8 cellular contexts compared by ENCODE assay signal in genomic region chr2:226799211-226799975, GRCh38. TPM values are rescaled to one million over a fixed set of nuclear protein-coding genes. Genes with fewer than 3 reads are reported as not detected.
DNase-seq lines count a peak whose midpoint lies in the region; ATAC-seq, FAIRE-seq and TF ChIP-seq lines count a peak whose summit lies in the region.

IRS1 (minus strand) TSS chr2:226799820; CDS start chr2:226798738, 1,082 bp downstream.

- H3K27ac Mint-ChIP-seq in H9: peak within 1 kb of the TSS in 2 of 3 experiments; percentile 85 to 89; a peak in 3 of 7 replicates
- peak within 1 kb of the TSS; percentile 73 for H3K27ac Mint-ChIP-seq in T-helper 1 cell treated with Interleukin-12 subunit alpha and Interleukin-12 subunit beta and Interleukin-4 antibody, amounts not matched to agents 30 μg/mL and 1 μg/mL, for 36 hours

- BruUV-seq in K562 (replicated peaks; lab: Mats Ljungman, UMichigan): no TSS peak

- no peak within 1 kb of the TSS for H3K56ac ChIP-seq in H9 (ENCODE audit: insufficient read length, low read depth, low read length)

- FAIRE-seq in K562 (lab: Jason Lieb, UNC): no peak

- H3K4me3 ChIP-seq in GM12864 (ENCODE audit: low read depth, low read length): peak within 1 kb of the TSS; percentile 80
- peak within 1 kb of the TSS; percentile 43 for H3K4me3 ChIP-seq in K562
- H3K4me3 ChIP-seq in iPS-11a (ENCODE audit: low read depth, low read length): peak within 1 kb of the TSS; percentile 49
- peak within 1 kb of the TSS; percentile 61 to 91 (median 78) for H3K4me3 ChIP-seq in sigmoid colon

- H3K14ac ChIP-seq in H9 (ENCODE audit: insufficient read depth, low read length): peak within 1 kb of the TSS; percentile 53

- H2BK15ac ChIP-seq in H9 (ENCODE audit: low read depth, low read length): no peak within 1 kb of the TSS

- no peak within 1 kb of the TSS for H4K8ac ChIP-seq in H9 (replicated peaks; ENCODE audit: insufficient read length, low read depth, low read length)

- TF ChIP-seq EP300 in K562 (IDR thresholded peaks at IDR 0.05; ENCODE audit: low read length): no peak
- no peak for TF ChIP-seq EP300 in sigmoid colon (IDR thresholded peaks at IDR 0.05)

- intact Hi-C loops in K562 (cut with micrococcal nuclease): no loop called here
- intact Hi-C loops in sigmoid colon (cut with DNase I): loop anchor here (2.0 to 10.0 kb wide), 5 partner anchors 169 to 615 kb away; no protein-coding TSS in a partner anchor

- TF ChIP-seq POLR2A in K562 (conservative IDR thresholded peaks at IDR 0.05) (no peak), sigmoid colon (IDR thresholded peaks at IDR 0.05) (peak in 1 of 2 donors; percentile 18)

- H3K9ac ChIP-seq in H9 (ENCODE audit: extremely low read depth, insufficient read length, low read length) (peak within 1 kb of the TSS; percentile 50), K562 (ENCODE audit: insufficient read depth in 1 of 2, low read depth in 2 of 2, low read length in 2 of 2) (peak within 1 kb of the TSS in 1 of 2 experiments; percentile 85; a peak in 2 of 4 replicates)

- no peak within 1 kb of the TSS for H3K4ac ChIP-seq in H9 (ENCODE audit: low read depth, low read length)

- H3K4me1 Mint-ChIP-seq in H9: peaks cover 27 to 43% of the 10 kb centered on the region in 2 experiments
- peaks cover 29% of the 10 kb centered on the region for H3K4me1 Mint-ChIP-seq in T-helper 1 cell treated with Interleukin-12 subunit alpha and Interleukin-12 subunit beta and Interleukin-4 antibody, amounts not matched to agents 30 μg/mL and 1 μg/mL, for 36 hours (ENCODE audit: low read depth)

- H2AFZ ChIP-seq in H9 (ENCODE audit: low read length) (peak within 1 kb of the TSS; percentile 46), K562 (ENCODE audit: low read depth, low read length) (peak within 1 kb of the TSS; percentile 68)

- no peak for TF ChIP-seq RAD21 in K562 (CRISPR knock-in tag; conservative IDR thresholded peaks at IDR 0.05 in 1 of 2, IDR thresholded peaks at IDR 0.05 in 1 of 2)

- H3K4me2 ChIP-seq in H9 (ENCODE audit: insufficient read depth, insufficient read length, low read length) (peak within 1 kb of the TSS; percentile 94), K562 (ENCODE audit: insufficient read depth, low read length) (peak within 1 kb of the TSS; percentile 46)

- no CpG with 5 or more reads among the region's 82 CpGs for WGBS in H9 (ENCODE audit: extremely low coverage, insufficient read length, low lambda C conversion rate)
- WGBS in K562 (ENCODE audit: insufficient coverage, low coverage, missing lambda C conversion rate): 0% methylated on average over 5 of the region's 82 CpGs
- 0% methylated on average over 82 of the region's 82 CpGs for WGBS in sigmoid colon, 2 donors

- H3K27ac ChIP-seq in H9 (ENCODE audit: insufficient read length, low read depth, low read length) (no peak within 1 kb of the TSS), K562 (ENCODE audit: extremely low read depth, low read depth, low read length) (no peak within 1 kb of the TSS), sigmoid colon (peak within 1 kb of the TSS; percentile 89 to 97 (median 96))

- peak within 1 kb of the TSS; percentile 56 for H3K18ac ChIP-seq in H9 (ENCODE audit: insufficient read length, low read depth, low read length)

- in situ Hi-C loops in K562 (cut with MboI): no loop called here

- H3K36me3 Mint-ChIP-seq in H9 (ENCODE audit: insufficient read depth in 1 of 3, low read depth in 3 of 3): peaks cover 20 to 31% (median 29%) of the 10 kb centered on the region in 3 experiments
- H3K36me3 Mint-ChIP-seq in T-helper 1 cell treated with Interleukin-12 subunit alpha and Interleukin-12 subunit beta and Interleukin-4 antibody, amounts not matched to agents 30 μg/mL and 1 μg/mL, for 36 hours (ENCODE audit: low read depth): peaks cover 2% of the 10 kb centered on the region

- no peak within 1 kb of the TSS for H4K5ac ChIP-seq in H9 (ENCODE audit: insufficient read length, low read depth, low read length)

- DNase-seq in GM12864 (ENCODE audit: low read depth): no peak
- peak; percentile 78 for DNase-seq in H9
- peak; percentile 76 for DNase-seq in M059J (ENCODE audit: low read depth)
- peak; percentile 64 to 76 (median 70) for DNase-seq in K562 (ENCODE audit: extremely low read depth in 1 of 4, low spot score in 3 of 4)
- peak; percentile 91 for DNase-seq in sigmoid colon
- DNase-seq in NCI-H187 (lab: John Stamatoyannopoulos, UW): no peak

- H2BK5ac ChIP-seq in H9 (ENCODE audit: insufficient read length, low read length): no peak within 1 kb of the TSS

- H4K91ac ChIP-seq in H9 (ENCODE audit: insufficient read length, low read depth, low read length): no peak within 1 kb of the TSS

- no peak within 1 kb of the TSS for H2BK120ac ChIP-seq in H9 (ENCODE audit: low read depth, low read length, poor library complexity, severe bottlenecking)

- POLR2A ChIA-PET in K562 (lab: Yijun Ruan, JAX): no interaction called here

- H3K36me3 ChIP-seq in K562 (ENCODE audit: control insufficient read depth, insufficient read depth, low read length): no peaks in the 10 kb centered on the region
- H3K36me3 ChIP-seq in sigmoid colon: no peaks in the 10 kb centered on the region

- peaks cover 1% of the 10 kb centered on the region; the same call in 1 of the 2 replicates for H3K27me3 Mint-ChIP-seq in H9 (ENCODE audit: low read depth)
- H3K27me3 Mint-ChIP-seq in T-helper 1 cell treated with Interleukin-12 subunit alpha and Interleukin-12 subunit beta and Interleukin-4 antibody, amounts not matched to agents 30 μg/mL and 1 μg/mL, for 36 hours (ENCODE audit: low read depth): peaks cover 13% of the 10 kb centered on the region

- H3K9me1 ChIP-seq in K562 (ENCODE audit: control insufficient read depth, insufficient read depth, low read length): no peaks in the 10 kb centered on the region

- H3K23me2 ChIP-seq in H9 (ENCODE audit: insufficient read length, low read depth, low read length, poor library complexity, severe bottlenecking): peaks cover 22% of the 10 kb centered on the region

- H3K27me3 ChIP-seq in H9 (ENCODE audit: insufficient read depth, low read length) (no peaks in the 10 kb centered on the region), K562 (ENCODE audit: control insufficient read depth in 2 of 2, insufficient read depth in 2 of 2, low read length in 2 of 2) (peaks cover 0 to 5% of the 10 kb centered on the region in 2 experiments; a peak in 1 of 5 replicates), sigmoid colon (no peaks in the 10 kb centered on the region)

- H3K23ac ChIP-seq in H9 (ENCODE audit: insufficient read length, low read depth, low read length): no peak within 1 kb of the TSS

- H3K4me3 Mint-ChIP-seq in H9: peak within 1 kb of the TSS; percentile 84 to 91
- H3K4me3 Mint-ChIP-seq in T-helper 1 cell treated with Interleukin-12 subunit alpha and Interleukin-12 subunit beta and Interleukin-4 antibody, amounts not matched to agents 30 μg/mL and 1 μg/mL, for 36 hours: peak within 1 kb of the TSS; percentile 81

- peaks cover 5% of the 10 kb centered on the region for H3K79me1 ChIP-seq in H9 (ENCODE audit: insufficient read depth, low read depth, low read length, poor library complexity, severe bottlenecking)

- H3K4me1 ChIP-seq in H9 (ENCODE audit: insufficient read depth, low read length) (peaks cover 2% of the 10 kb centered on the region; the same call in 1 of the 2 replicates), K562 (replicated peaks in 1 of 2; ENCODE audit: control insufficient read depth in 2 of 2, insufficient read depth in 2 of 2, low read length in 2 of 2) (peaks cover 0 to 28% of the 10 kb centered on the region in 2 experiments; a peak in 2 of 5 replicates), sigmoid colon (peaks cover 0 to 58% (median 40%) of the 10 kb centered on the region in 4 donors)

- peak; percentile 90 for ATAC-seq in K562

- H2BK20ac ChIP-seq in H9 (ENCODE audit: low read depth, low read length, poor library complexity, severe bottlenecking): no peak within 1 kb of the TSS

- peaks cover 0 to 4% of the 10 kb centered on the region in 2 experiments; a peak in 3 of 5 replicates for H3K9me3 Mint-ChIP-seq in H9
- no peaks in the 10 kb centered on the region for H3K9me3 Mint-ChIP-seq in T-helper 1 cell treated with Interleukin-12 subunit alpha and Interleukin-12 subunit beta and Interleukin-4 antibody, amounts not matched to agents 30 μg/mL and 1 μg/mL, for 36 hours

- CTCF ChIA-PET in K562 (lab: Yijun Ruan, JAX; ENCODE audit: low intra/inter-chr PET ratio): interaction anchor here (0.9 kb wide), 1 partner anchor 1130 kb away, joined by 3 read pairs; no protein-coding TSS in a partner anchor

- H2AK5ac ChIP-seq in H9 (ENCODE audit: insufficient read length, low read length): no peak within 1 kb of the TSS

- no peak within 1 kb of the TSS for H2BK12ac ChIP-seq in H9 (ENCODE audit: insufficient read length, low read depth, low read length)

- no peak within 1 kb of the TSS for H3T11ph ChIP-seq in H9 (ENCODE audit: low read length)

- H4K20me1 ChIP-seq in H9 (ENCODE audit: control insufficient read depth, insufficient read depth, insufficient read length) (no peaks in the 10 kb centered on the region), K562 (replicated peaks; ENCODE audit: control insufficient read depth, insufficient read depth, low read length) (no peaks in the 10 kb centered on the region)

- peak; percentile 44 for TF ChIP-seq CTCF in GM12864 (IDR thresholded peaks at IDR 0.05; ENCODE audit: low read depth, low read length, missing control alignments)
- TF ChIP-seq CTCF in H9 (conservative IDR thresholded peaks at IDR 0.05): peak; percentile 53; the same call in 1 of the 3 replicates
- peak in 2 of 3 experiments; percentile 28 to 68; a peak in 2 of 6 replicates for TF ChIP-seq CTCF in K562 (IDR thresholded peaks at IDR 0.05 in 2 of 3, conservative IDR thresholded peaks at IDR 0.05 in 1 of 3; ENCODE audit: insufficient read depth in 2 of 3, low read depth in 1 of 3, low read length in 3 of 3)
- TF ChIP-seq CTCF in sigmoid colon (IDR thresholded peaks at IDR 0.05): peak in 1 of 4 experiments; percentile 49

- peaks cover 8% of the 10 kb centered on the region; the same call in 1 of the 2 replicates for H3K79me2 ChIP-seq in H9 (ENCODE audit: insufficient read depth, low read length)
- H3K79me2 ChIP-seq in K562 (ENCODE audit: control insufficient read depth, insufficient read depth, low read length): no peaks in the 10 kb centered on the region

- H3K9me3 ChIP-seq in H9 (ENCODE audit: control insufficient read depth, low read depth, low read length) (no peaks in the 10 kb centered on the region), K562 (replicated peaks; ENCODE audit: control insufficient read depth, insufficient read depth, low read depth, low read length) (no peaks in the 10 kb centered on the region), sigmoid colon (no peaks in the 10 kb centered on the region)

RNA-seq across cellular contexts. Expression of gene IRS1, which starts in this region (rescaled TPM):
- total RNA-seq in H9 (2021): 15.0 and 16.3 TPM in 2 replicates
- total RNA-seq in M059J (2014; rRNA removed; shearing (Covaris generic)): 12.6 and 13.3 TPM in 2 replicates
- total RNA-seq in K562 (2011; cell fraction: chromatin; rRNA removed; ENCODE audit: low replicate concordance): 0.42 and 0.60 TPM in 2 replicates
- 0.67 and 0.92 TPM in 2 replicates for total RNA-seq in K562 (2011; cell fraction: nucleolus; rRNA removed)
- 0.23 and 0.29 TPM in 2 replicates for total RNA-seq in K562 (2011; cell fraction: nucleoplasm; rRNA removed)
- 0.12 and 0.14 TPM in 2 replicates for total RNA-seq in K562 (2014; rRNA removed)
- 0.03 and 0.04 TPM in 2 replicates for total RNA-seq in K562 (2014; rRNA removed; fragmentation: Illumina TruSeq; extraction: Trizol)
- total RNA-seq in K562 (2015; rRNA removed; fragmentation: Illumina TruSeq; extraction: Trizol): 0.11 TPM in 2 replicates
- total RNA-seq in K562 (2021): 0.31 and 0.51 TPM in 2 replicates
- polyA plus RNA-seq in K562 (2011; rRNA removed): 0.01 and 0.04 TPM in 2 replicates
- under 0.01 and 0.18 TPM in 2 replicates for polyA plus RNA-seq in K562 (2011; cell fraction: cytosol; rRNA removed)
- polyA plus RNA-seq in K562 (2011; cell fraction: nucleus; rRNA removed): 0.03 and 0.40 TPM in 2 replicates
- polyA plus RNA-seq in K562 (2012): 0.12 and 0.14 TPM in 2 replicates
- polyA plus RNA-seq in K562 (2014; fragmentation: Illumina TruSeq; extraction: Trizol): 0.06 TPM in 2 replicates
- under 1 TPM in 1 of 2 experiments, not detected in 1; under 0.01 TPM for polyA plus RNA-seq in K562 (2014; fragmentation: Nextera tagmentation; extraction: Ambion mirVana)
- polyA plus RNA-seq in K562 (2014; rRNA removed): 0.09 and 0.20 TPM in 2 replicates
- 0.03 and 0.07 TPM in 2 replicates for polyA minus RNA-seq in K562 (2011; rRNA and poly(A)+ RNA removed)
- polyA minus RNA-seq in K562 (2011; cell fraction: cytosol; rRNA and poly(A)+ RNA removed): 0.19 TPM in 1 of 2 replicates, not detected in the other
- polyA minus RNA-seq in K562 (2011; cell fraction: nucleus; rRNA and poly(A)+ RNA removed): 0.11 and 0.40 TPM in 2 replicates
- 10 to 100 TPM; 18.5 to 29.1 (median 23.7) TPM for total RNA-seq in sigmoid colon
- polyA plus RNA-seq in sigmoid colon: 1 to 10 TPM; 2.3 to 7.6 (median 6.0) TPM

Comparison
In these comparisons a context has a peak if more than half of its experiments do, and no peak if none do; other contexts are left out.
1. Peak in DNase-seq, ATAC-seq, H3K4me3 ChIP-seq and H3K4me2 ChIP-seq in K562; RNA of the gene not detected or under 1 TPM.
2. DNase-seq: peak in H9 (single experiment), M059J (single experiment) and sigmoid colon (single experiment); none in GM12864 (single experiment) and NCI-H187 (0 of 2).
3. H3K27ac ChIP-seq: peak in sigmoid colon (4 of 4); none in H9 (single experiment) and K562 (single experiment).
4. Peak in every context shown above with its lines, with median percentiles within 50 percentile points of each other: H3K4me3 ChIP-seq.